In genomic region chr12:69738351-69739286, GRCh38 we compare ENCODE assay signal across 8 cellular contexts. TPM values are rescaled to one million over a fixed set of nuclear protein-coding genes. Genes with fewer than 3 reads are reported as not detected.
DNase-seq lines count a peak whose midpoint lies in the region; ATAC-seq and TF ChIP-seq lines count a peak whose summit lies in the region.

Gene RAB3IP, plus strand, starts transcription at chr12:69738860. Its CDS starts 16,549 bp downstream, at chr12:69755409.

- peaks cover 41% of the 10 kb centered on the region for H3K27me3 ChIP-seq in HUES48 (ENCODE audit: control insufficient read depth, insufficient read depth, low read length)
- no peaks in the 10 kb centered on the region for H3K27me3 ChIP-seq in muscle layer of colon (ENCODE audit: control insufficient read depth in 1 of 2, insufficient read depth in 2 of 2, low read length in 2 of 2)

- H3K9me3 ChIP-seq in HUES48 (ENCODE audit: control insufficient read depth, insufficient read depth, low read length), result no peaks in the 10 kb centered on the region
- no peaks in the 10 kb centered on the region for H3K9me3 ChIP-seq in OCI-LY7 (ENCODE audit: low read length)
- no peaks in the 10 kb centered on the region for H3K9me3 ChIP-seq in muscle layer of colon (ENCODE audit: low read length)

- CTCF ChIA-PET in OCI-LY7 (lab: Charles Lee; ENCODE audit: unreplicated experiment), result no interaction called here

- H3K79me2 ChIP-seq in OCI-LY7 (ENCODE audit: insufficient read depth, low read depth, low read length), result peaks cover 36% of the 10 kb centered on the region

- intact Hi-C loops in OCI-LY7 (cut with micrococcal nuclease; ENCODE audit: unreplicated experiment), result loop anchor here (1.0 to 5.0 kb wide), 2 partner anchors 39 to 151 kb away; partner anchors contain the start of genes BEST3 and CCT2

- H3K27ac ChIP-seq in HUES48 (ENCODE audit: low read depth, low read length), result peak within 1 kb of the TSS; percentile 72
- H3K27ac ChIP-seq in OCI-LY7 (ENCODE audit: low read depth, low read length, poor library complexity, severe bottlenecking), result peak within 1 kb of the TSS; percentile 73
- peak within 1 kb of the TSS; percentile 34 for H3K27ac ChIP-seq in muscle layer of colon (ENCODE audit: low read depth, low read length)

- peak; percentile 70 for TF ChIP-seq CTCF in OCI-LY7 (conservative IDR thresholded peaks at IDR 0.05; ENCODE audit: low read length)

- H2AFZ ChIP-seq in OCI-LY7 (ENCODE audit: low read length), result peak within 1 kb of the TSS; percentile 97

- H3K36me3 ChIP-seq in HUES48 (ENCODE audit: control insufficient read depth, insufficient read depth, low read length) (no peaks in the 10 kb centered on the region), OCI-LY7 (ENCODE audit: insufficient read depth, low read length) (peaks cover 4% of the 10 kb centered on the region; the same call in 1 of the 2 replicates), muscle layer of colon (ENCODE audit: insufficient read depth, low read length) (no peaks in the 10 kb centered on the region)

- POLR2A ChIA-PET in OCI-LY7 (lab: Charles Lee), result interaction anchor here (0.6 to 2.4 kb wide), 6 partner anchors 9 to 747 kb away, joined by 3 to 8 read pairs (median 4); partner anchors contain the start of genes BEST3 and CCT2

- peaks cover 12% of the 10 kb centered on the region; the same call in 1 of the 2 replicates for H4K20me1 ChIP-seq in OCI-LY7 (ENCODE audit: insufficient read depth, low read length)

- H3K9ac ChIP-seq in HUES48 (ENCODE audit: low read depth, low read length) (peak within 1 kb of the TSS; percentile 18; the same call in 1 of the 2 replicates), muscle layer of colon (ENCODE audit: low read length) (no peak within 1 kb of the TSS)

- TF ChIP-seq POLR2A in erythroblast (IDR thresholded peaks at IDR 0.05; ENCODE audit: low read length), result no peak

- H3K4me3 ChIP-seq in HUES48 (ENCODE audit: low read depth, low read length), result peak within 1 kb of the TSS; percentile 79
- H3K4me3 ChIP-seq in OCI-LY7 (ENCODE audit: low read depth, low read length, poor library complexity, severe bottlenecking), result peak within 1 kb of the TSS; percentile 82
- peak within 1 kb of the TSS; percentile 72 to 83 for H3K4me3 ChIP-seq in muscle layer of colon (ENCODE audit: low read depth in 1 of 2, low read length in 2 of 2)

- H3K4me1 ChIP-seq in HUES48 (ENCODE audit: control insufficient read depth, insufficient read depth, low read length), result peaks cover 8% of the 10 kb centered on the region; the same call in 1 of the 2 replicates
- peaks cover 20% of the 10 kb centered on the region for H3K4me1 ChIP-seq in OCI-LY7 (ENCODE audit: insufficient read depth, low read length, poor library complexity, severe bottlenecking)
- H3K4me1 ChIP-seq in muscle layer of colon (ENCODE audit: insufficient read depth, low read length), result peaks cover 5% of the 10 kb centered on the region

- BruUV-seq in OCI-LY7 (replicated peaks; lab: Mats Ljungman, UMichigan), result no TSS peak

- no peaks in the 10 kb centered on the region for H3K9me2 ChIP-seq in OCI-LY7 (ENCODE audit: insufficient read depth, low read length)

- peak within 1 kb of the TSS; percentile 89 for H3K4me2 ChIP-seq in OCI-LY7 (ENCODE audit: low read length)

- DNase-seq in DMS 273 treated with DMSO at 0.1 percent for 48 hours (lab: John Stamatoyannopoulos, UW) (peak; percentile 18), OCI-LY7 (ENCODE audit: low spot score) (peak; percentile 94), activated T-cell treated with anti-CD3 and anti-CD28 coated beads for 4 hours (peak; percentile 91), erythroblast (lab: John Stamatoyannopoulos, UW) (peak; percentile 92 to 97)
- peak; percentile 82 to 89 for DNase-seq in stimulated activated CD8-positive, alpha-beta memory T cell treated with anti-CD3 and anti-CD28 coated beads, Interleukin-7, amount 100 ng/mL, for 4 hours (ENCODE audit: low read depth in 2 of 2)

- ATAC-seq in GM21423 (IDR thresholded peaks at IDR 0.05; ENCODE audit: unreplicated experiment), result peak; percentile 74

RNA-seq across cellular contexts. Expression of gene RAB3IP, which starts in this region (rescaled TPM):
- total RNA-seq in OCI-LY7 (2014; rRNA removed; shearing (Covaris generic)), result 49.0 and 74.9 TPM in 2 replicates
- 60.6 and 79.5 TPM in 2 replicates for total RNA-seq in OCI-LY7 (2022)

Comparison
In these comparisons a context has a peak if more than half of its experiments do, and no peak if none do; other contexts are left out.
1. Peak in every context shown above with its lines: DNase-seq, ATAC-seq, H3K4me3 ChIP-seq and H3K27ac ChIP-seq.
2. DNase-seq: peak in every context shown above with its lines; median percentile 94 in erythroblast; 94 in OCI-LY7; 91 in activated T-cell treated with anti-CD3 and anti-CD28 coated beads for 4 hours; 86 in stimulated activated CD8-positive, alpha-beta memory T cell treated with anti-CD3 and anti-CD28 coated beads, Interleukin-7, amount 100 ng/mL, for 4 hours; 18 in DMS 273 treated with DMSO at 0.1 percent for 48 hours.